Comparison of ENCODE assay signal across 18 cellular contexts in the genomic region with DNA sequence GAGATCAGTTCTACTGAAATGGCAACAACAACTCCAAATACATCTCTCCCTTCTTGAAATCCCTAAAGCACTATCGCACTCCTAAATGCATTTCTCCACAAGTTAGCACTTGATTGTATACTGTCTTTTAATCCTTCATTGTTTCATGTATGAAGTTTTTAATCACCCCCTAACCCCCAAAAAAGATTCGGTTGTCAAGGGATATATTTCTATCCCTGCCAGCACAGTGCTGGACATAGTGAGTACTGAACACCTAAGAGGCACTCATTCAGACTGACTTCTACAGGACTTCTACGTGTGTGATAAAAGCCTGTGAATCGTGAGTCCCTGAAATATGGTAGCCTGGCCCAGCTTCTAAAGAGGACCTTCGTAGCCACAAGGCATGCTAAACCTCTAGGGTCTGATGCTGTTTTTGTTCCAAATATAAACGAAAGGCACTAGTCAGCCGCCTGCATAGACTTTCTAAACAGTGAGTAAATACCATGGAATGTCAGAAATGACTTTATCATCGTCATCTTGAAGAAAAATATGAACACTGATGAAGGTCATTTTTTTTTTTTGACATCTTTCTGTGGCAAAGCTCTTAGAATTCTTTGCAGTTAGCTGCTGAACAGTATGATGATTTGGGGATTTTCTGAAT. TPM values are rescaled to one million over a fixed set of nuclear protein-coding genes. Genes with fewer than 3 reads are reported as not detected.
DNase-seq lines count a peak whose midpoint lies in the region; ATAC-seq and TF ChIP-seq lines count a peak whose summit lies in the region.
"Had no signal": no experiment of that assay in that cellular context is flagged by ENCODE, and none has a peak within 500 bp of the region (broad histone marks: within the 10 kb centered on the region; RNA-seq: fewer than 3 reads in every experiment).

No MANE protein-coding gene starts in this region.

- no peak overlapping the region for H3K4me3 Mint-ChIP-seq in type B pancreatic cell
- H3K4me3 Mint-ChIP-seq: activated T-helper 1 cell treated with anti-CD3 and anti-CD28 coated beads, Interleukin-12 subunit alpha, Interleukin-12 subunit beta, Interleukin-2, Interleukin-4 antibody, amounts not matched to agents 30 ng/mL and 10 ng/mL and 1 ng/mL, durations not matched to agents 14 hours and 24 hours and 36 hours; naive thymus-derived CD4-positive, alpha-beta T cell had no signal

- ATAC-seq in GM21526 (IDR thresholded peaks at IDR 0.05; ENCODE audit: low FRiP score, unreplicated experiment): no peak
- ATAC-seq: left lobe of liver; naive thymus-derived CD4-positive, alpha-beta T cell had no signal

- DNase-seq in HCEC 1CT (peak; percentile 90), amniotic epithelial cell (ENCODE audit: low read depth) (peak; percentile 95), foreskin melanocyte (peak; percentile 67), type B pancreatic cell (ENCODE audit: extremely low spot score, unreplicated experiment) (no peak), pons (ENCODE audit: low spot score) (no peak), NCI-H2081 (lab: John Stamatoyannopoulos, UW) (no peak)
- DNase-seq: activated CD4-positive, alpha-beta T cell treated with anti-CD3 and anti-CD28 coated beads, Interleukin-2, amount 50 U/mL, for 1 hour; Calu3; hippocampal formation; naive thymus-derived CD4-positive, alpha-beta T cell; NCI-H1417 treated with DMSO at 0.1 percent for 48 hours; NCI-H526; stimulated activated naive CD4-positive, alpha-beta T cell treated with Interleukin-2 at 50 U/mL for 16 hours; T-helper 9 cell had no signal

- no peaks in the 10 kb centered on the region for H3K27me3 Mint-ChIP-seq in type B pancreatic cell
- H3K27me3 Mint-ChIP-seq: naive thymus-derived CD4-positive, alpha-beta T cell had no signal

- H3K9me3 Mint-ChIP-seq in type B pancreatic cell: no peaks in the 10 kb centered on the region
- H3K9me3 Mint-ChIP-seq: activated T-helper 1 cell treated with anti-CD3 and anti-CD28 coated beads, Interleukin-12 subunit alpha, Interleukin-12 subunit beta, Interleukin-2, Interleukin-4 antibody, amounts not matched to agents 30 ng/mL and 10 ng/mL and 1 ng/mL, durations not matched to agents 14 hours and 24 hours and 36 hours; naive thymus-derived CD4-positive, alpha-beta T cell had no signal

- H3K36me3 Mint-ChIP-seq in type B pancreatic cell: peaks cover 65% of the 10 kb centered on the region

- no peaks in the 10 kb centered on the region for H3K4me1 Mint-ChIP-seq in type B pancreatic cell (ENCODE audit: unreplicated experiment)

- no peak for TF ChIP-seq CTCF in type B pancreatic cell (conservative IDR thresholded peaks at IDR 0.05)

- peak overlapping the region; percentile 37 for H3K27ac Mint-ChIP-seq in type B pancreatic cell
- H3K27ac Mint-ChIP-seq: activated T-helper 1 cell treated with anti-CD3 and anti-CD28 coated beads, Interleukin-12 subunit alpha, Interleukin-12 subunit beta, Interleukin-2, Interleukin-4 antibody, amounts not matched to agents 30 ng/mL and 10 ng/mL and 1 ng/mL, durations not matched to agents 14 hours and 24 hours and 36 hours; naive thymus-derived CD4-positive, alpha-beta T cell had no signal

RNA-seq across cellular contexts. Expression of a gene that starts 14.6 kb away (rescaled TPM):
- 11.9 and 16.4 TPM in 2 replicates for total RNA-seq in type B pancreatic cell (ENCODE audit: low replicate concordance)

RNA-seq across cellular contexts. Expression of a gene that starts 19.6 kb away (rescaled TPM):
- total RNA-seq in type B pancreatic cell (ENCODE audit: low replicate concordance): 157 and 170 TPM in 2 replicates

RNA-seq across cellular contexts. Expression of a gene that starts 46.5 kb away (rescaled TPM):
- total RNA-seq in type B pancreatic cell (ENCODE audit: low replicate concordance): 52.8 and 66.6 TPM in 2 replicates

RNA-seq across cellular contexts. Expression of a gene that starts 53.8 kb away (rescaled TPM):
- 87.0 and 120 TPM in 2 replicates for total RNA-seq in type B pancreatic cell (ENCODE audit: low replicate concordance)

RNA-seq across cellular contexts. Expression of a gene that starts 59.2 kb away (rescaled TPM):
- total RNA-seq in type B pancreatic cell (ENCODE audit: low replicate concordance): 0.50 and 0.60 TPM in 2 replicates
- total RNA-seq: activated T-helper 1 cell treated with anti-CD3 and anti-CD28 coated beads, Interleukin-12 subunit alpha, Interleukin-12 subunit beta, Interleukin-2, Interleukin-4 antibody, amounts not matched to agents 30 ng/mL and 10 ng/mL and 1 ng/mL, durations not matched to agents 14 hours and 24 hours and 36 hours; ascending aorta; naive thymus-derived CD4-positive, alpha-beta T cell had no signal

Comparison
In these comparisons a context has a peak if more than half of its experiments do, and no peak if none do; other contexts are left out.
1. DNase-seq: peak in HCEC 1CT (single experiment), amniotic epithelial cell (single experiment) and foreskin melanocyte (single experiment); none in type B pancreatic cell (single experiment), pons (single experiment) and NCI-H2081 (0 of 2).